1 cellular context compared by ENCODE assay signal in the genomic region with DNA sequence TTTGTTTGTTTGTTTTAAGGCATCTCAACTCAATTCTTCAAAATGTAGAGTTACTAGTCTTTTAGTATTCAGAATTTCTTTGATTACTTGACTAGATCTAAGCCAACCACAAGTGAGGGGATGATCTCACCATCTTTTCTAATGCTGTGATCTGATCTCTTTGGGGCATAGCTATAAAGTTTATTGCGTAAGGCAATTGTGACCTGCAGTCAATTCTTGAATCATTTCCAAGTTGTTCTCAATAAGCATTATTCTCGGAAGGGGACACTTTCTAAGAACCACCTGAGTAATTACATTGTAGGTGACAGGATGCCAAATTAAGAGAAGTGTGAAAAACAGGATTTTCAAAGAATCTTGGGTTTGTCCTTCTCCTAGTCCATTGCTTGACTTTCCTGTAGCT.
TF ChIP-seq lines count a peak whose summit lies in the region.

No MANE protein-coding gene starts in this region.

TF ChIP-seq in HEK293, 187 proteins besides CTCF, POLR2A, EP300 and RAD21 (continued from another document):
- TF ChIP-seq, protein P1, sequence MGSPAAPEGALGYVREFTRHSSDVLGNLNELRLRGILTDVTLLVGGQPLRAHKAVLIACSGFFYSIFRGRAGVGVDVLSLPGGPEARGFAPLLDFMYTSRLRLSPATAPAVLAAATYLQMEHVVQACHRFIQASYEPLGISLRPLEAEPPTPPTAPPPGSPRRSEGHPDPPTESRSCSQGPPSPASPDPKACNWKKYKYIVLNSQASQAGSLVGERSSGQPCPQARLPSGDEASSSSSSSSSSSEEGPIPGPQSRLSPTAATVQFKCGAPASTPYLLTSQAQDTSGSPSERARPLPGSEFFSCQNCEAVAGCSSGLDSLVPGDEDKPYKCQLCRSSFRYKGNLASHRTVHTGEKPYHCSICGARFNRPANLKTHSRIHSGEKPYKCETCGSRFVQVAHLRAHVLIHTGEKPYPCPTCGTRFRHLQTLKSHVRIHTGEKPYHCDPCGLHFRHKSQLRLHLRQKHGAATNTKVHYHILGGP (tag by site-specific recombination; IDR thresholded peaks at IDR 0.05), result peak; percentile 87
- TF ChIP-seq ZNF274 (IDR thresholded peaks at IDR 0.05; ENCODE audit: low read length) (no peak), ZNF274 (tag by site-specific recombination; IDR thresholded peaks at IDR 0.05; ENCODE audit: borderline replicate concordance) (no peak), ZNF558 (tag by site-specific recombination; IDR thresholded peaks at IDR 0.05) (0 out of 2 replicates have a peak, but pooled peaks have one; percentile 27), ZNF366 (tag by site-specific recombination; conservative IDR thresholded peaks at IDR 0.05) (0 out of 2 replicates have a peak, but pooled peaks have one; percentile 25)
TF ChIP-seq in HEK293: peak in this region for 5.
